Comparison of ENCODE assay signal across 17 cellular contexts in the genomic region with DNA sequence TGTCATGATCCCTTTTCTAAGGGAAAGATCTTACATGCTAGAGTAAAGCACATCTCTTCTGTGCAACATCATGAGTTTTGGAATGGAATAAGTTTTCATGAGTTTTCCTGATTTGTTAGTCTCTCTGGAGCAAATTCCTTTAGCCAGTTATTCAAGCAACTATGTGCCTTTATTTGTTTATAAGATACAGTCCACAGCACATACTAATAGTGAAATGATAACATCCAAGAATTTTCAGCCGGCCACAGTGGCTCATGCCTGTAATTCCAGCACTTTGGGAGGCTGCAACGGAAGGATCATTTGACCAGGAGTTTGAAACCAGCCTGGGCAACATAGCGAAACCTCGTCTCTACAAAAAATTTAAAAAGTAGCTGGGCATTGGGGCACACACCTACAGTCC.
DNase-seq lines count a peak whose midpoint lies in the region; ATAC-seq, FAIRE-seq and TF ChIP-seq lines count a peak whose summit lies in the region.
"Had no signal": no experiment of that assay in that cellular context is flagged by ENCODE, and none has a peak within 500 bp of the region (broad histone marks: within the 10 kb centered on the region; RNA-seq: fewer than 3 reads in every experiment).

No MANE protein-coding gene starts in this region.

- CTCF ChIA-PET in A549 (lab: Yijun Ruan, JAX), result no interaction called here

- no peaks in the 10 kb centered on the region for H3K9me3 ChIP-seq in A549
- H3K9me3 ChIP-seq: suprapubic skin had no signal

- no peak for TF ChIP-seq RAD21 in A549 (conservative IDR thresholded peaks at IDR 0.05 in 1 of 2, IDR thresholded peaks at IDR 0.05 in 1 of 2)

- H3K27ac ChIP-seq in A549, result peak overlapping the region; percentile 66 to 72
- H3K27ac ChIP-seq: KMS-11, suprapubic skin had no signal

- no peak overlapping the region for H3K4me3 ChIP-seq in A549
- H3K4me3 ChIP-seq: GM12878, suprapubic skin had no signal

- 70% methylated on average over 4 of the region's 4 CpGs for WGBS in A549 (ENCODE audit: missing lambda C conversion rate)

- no peak for FAIRE-seq in A549 (lab: Jason Lieb, UNC)
- FAIRE-seq: GM12878, small intestine had no signal

- DNase-seq in A549 (ENCODE audit: low read depth in 1 of 2, low spot score in 1 of 2) (no peak), HCEC 1CT (peak; percentile 82), astrocyte of the hippocampus (ENCODE audit: low read depth, low spot score) (peak; percentile 84), kidney tubule cell (ENCODE audit: low spot score) (peak; percentile 31), NCI-H510A treated with DMSO at 0.1 percent for 48 hours (lab: John Stamatoyannopoulos, UW) (no peak), COLO829 (ENCODE audit: low spot score) (no peak)
- no peak for DNase-seq in stimulated activated CD4-positive, alpha-beta T cell treated with anti-CD3 and anti-CD28 coated beads, Interleukin-4, amount 100 ng/mL, for 1 hour
- DNase-seq: ACHN; activated CD4-positive, alpha-beta T cell treated with anti-CD3 and anti-CD28 coated beads, Interleukin-2, amount 10 ng/mL, durations not matched to agents 7 days and 5 days; effector memory CD8-positive, alpha-beta T cell; hippocampal formation; small intestine; T-helper 17 cell had no signal

- TF ChIP-seq CTCF in A549 (IDR thresholded peaks at IDR 0.05), result no peak

- TF ChIP-seq EP300 in A549 (IDR thresholded peaks at IDR 0.05), result no peak

- peaks cover 40% of the 10 kb centered on the region for H3K4me1 ChIP-seq in A549
- H3K4me1 ChIP-seq: suprapubic skin had no signal

- POLR2A ChIA-PET in A549 (lab: Yijun Ruan, JAX), result no interaction called here

- no peak for TF ChIP-seq POLR2A in A549 (IDR thresholded peaks at IDR 0.05; ENCODE audit: low read length)

- ATAC-seq in A549 (peak in 1 of 2 experiments; percentile 44; a peak in 3 of 6 replicates), GM21381 (IDR thresholded peaks at IDR 0.05; ENCODE audit: unreplicated experiment) (no peak)
- ATAC-seq: effector memory CD8-positive, alpha-beta T cell; T-helper 17 cell had no signal

- H3K4me2 ChIP-seq in A549, result peak overlapping the region; percentile 55
- H3K4me2 ChIP-seq: KMS-11 had no signal

TF ChIP-seq in A549, 52 proteins besides CTCF, POLR2A, EP300 and RAD21:
- TF ChIP-seq TFCP2L1 (CRISPR knock-in tag; IDR thresholded peaks at IDR 0.05) (no peak), CEBPB (IDR thresholded peaks at IDR 0.05) (no peak), CHD4 (IDR thresholded peaks at IDR 0.05; ENCODE audit: borderline replicate concordance) (no peak), SREBF2 (IDR thresholded peaks at IDR 0.05) (no peak), HOXB5 (CRISPR knock-in tag; IDR thresholded peaks at IDR 0.05) (no peak), MAFK (IDR thresholded peaks at IDR 0.05; ENCODE audit: partially characterized antibody) (no peak), ESRRA (IDR thresholded peaks at IDR 0.05; ENCODE audit: borderline replicate concordance, low read length) (no peak), FOXS1 (CRISPR knock-in tag; IDR thresholded peaks at IDR 0.05) (no peak), HDAC2 (IDR thresholded peaks at IDR 0.05) (no peak), ZSCAN20 (CRISPR knock-in tag; IDR thresholded peaks at IDR 0.05) (no peak), HOXA7 (CRISPR knock-in tag; IDR thresholded peaks at IDR 0.05) (no peak), KDM5A (IDR thresholded peaks at IDR 0.05) (no peak), EHF (CRISPR knock-in tag; IDR thresholded peaks at IDR 0.05) (no peak), GATA3 (IDR thresholded peaks at IDR 0.05; ENCODE audit: borderline replicate concordance) (no peak)
- TF ChIP-seq, protein P1, sequence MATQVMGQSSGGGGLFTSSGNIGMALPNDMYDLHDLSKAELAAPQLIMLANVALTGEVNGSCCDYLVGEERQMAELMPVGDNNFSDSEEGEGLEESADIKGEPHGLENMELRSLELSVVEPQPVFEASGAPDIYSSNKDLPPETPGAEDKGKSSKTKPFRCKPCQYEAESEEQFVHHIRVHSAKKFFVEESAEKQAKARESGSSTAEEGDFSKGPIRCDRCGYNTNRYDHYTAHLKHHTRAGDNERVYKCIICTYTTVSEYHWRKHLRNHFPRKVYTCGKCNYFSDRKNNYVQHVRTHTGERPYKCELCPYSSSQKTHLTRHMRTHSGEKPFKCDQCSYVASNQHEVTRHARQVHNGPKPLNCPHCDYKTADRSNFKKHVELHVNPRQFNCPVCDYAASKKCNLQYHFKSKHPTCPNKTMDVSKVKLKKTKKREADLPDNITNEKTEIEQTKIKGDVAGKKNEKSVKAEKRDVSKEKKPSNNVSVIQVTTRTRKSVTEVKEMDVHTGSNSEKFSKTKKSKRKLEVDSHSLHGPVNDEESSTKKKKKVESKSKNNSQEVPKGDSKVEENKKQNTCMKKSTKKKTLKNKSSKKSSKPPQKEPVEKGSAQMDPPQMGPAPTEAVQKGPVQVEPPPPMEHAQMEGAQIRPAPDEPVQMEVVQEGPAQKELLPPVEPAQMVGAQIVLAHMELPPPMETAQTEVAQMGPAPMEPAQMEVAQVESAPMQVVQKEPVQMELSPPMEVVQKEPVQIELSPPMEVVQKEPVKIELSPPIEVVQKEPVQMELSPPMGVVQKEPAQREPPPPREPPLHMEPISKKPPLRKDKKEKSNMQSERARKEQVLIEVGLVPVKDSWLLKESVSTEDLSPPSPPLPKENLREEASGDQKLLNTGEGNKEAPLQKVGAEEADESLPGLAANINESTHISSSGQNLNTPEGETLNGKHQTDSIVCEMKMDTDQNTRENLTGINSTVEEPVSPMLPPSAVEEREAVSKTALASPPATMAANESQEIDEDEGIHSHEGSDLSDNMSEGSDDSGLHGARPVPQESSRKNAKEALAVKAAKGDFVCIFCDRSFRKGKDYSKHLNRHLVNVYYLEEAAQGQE (IDR thresholded peaks at IDR 0.05), result no peak
- TF ChIP-seq, protein P2, sequence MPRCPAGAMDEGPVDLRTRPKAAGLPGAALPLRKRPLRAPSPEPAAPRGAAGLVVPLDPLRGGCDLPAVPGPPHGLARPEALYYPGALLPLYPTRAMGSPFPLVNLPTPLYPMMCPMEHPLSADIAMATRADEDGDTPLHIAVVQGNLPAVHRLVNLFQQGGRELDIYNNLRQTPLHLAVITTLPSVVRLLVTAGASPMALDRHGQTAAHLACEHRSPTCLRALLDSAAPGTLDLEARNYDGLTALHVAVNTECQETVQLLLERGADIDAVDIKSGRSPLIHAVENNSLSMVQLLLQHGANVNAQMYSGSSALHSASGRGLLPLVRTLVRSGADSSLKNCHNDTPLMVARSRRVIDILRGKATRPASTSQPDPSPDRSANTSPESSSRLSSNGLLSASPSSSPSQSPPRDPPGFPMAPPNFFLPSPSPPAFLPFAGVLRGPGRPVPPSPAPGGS (IDR thresholded peaks at IDR 0.05), result no peak
TF ChIP-seq in A549: peak in this region for 0.

Comparison
In these comparisons a context has a peak if more than half of its experiments do, and no peak if none do; other contexts are left out.
1. DNase-seq: peak in HCEC 1CT (single experiment), astrocyte of the hippocampus (single experiment) and kidney tubule cell (single experiment); none in A549 (0 of 2), NCI-H510A treated with DMSO at 0.1 percent for 48 hours (single experiment), COLO829 (single experiment) and stimulated activated CD4-positive, alpha-beta T cell treated with anti-CD3 and anti-CD28 coated beads, Interleukin-4, amount 100 ng/mL, for 1 hour (single experiment).